ENCODE assay signal across 16 cellular contexts in genomic region chr15:95937128-95937528, GRCh38.
A peak's percentile ranks its signal among the peaks of the same experiment; 100 is the strongest.
DNase-seq lines count a peak whose midpoint lies in the region; FAIRE-seq and TF ChIP-seq lines count a peak whose summit lies in the region.
"Had no signal": no experiment of that assay in that cellular context is flagged by ENCODE, and none has a peak within 500 bp of the region (broad histone marks: within the 10 kb centered on the region; RNA-seq: fewer than 3 reads in every experiment).

No MANE protein-coding gene starts in this region.

- TF ChIP-seq CTCF in fibroblast of mammary gland (conservative IDR thresholded peaks at IDR 0.05; ENCODE audit: control insufficient read depth, insufficient read depth, low read depth, low read length), result no peak

- H3K4me3 ChIP-seq in fibroblast of mammary gland (ENCODE audit: control insufficient read depth, low read depth, low read length), result no peak overlapping the region
- H3K4me3 ChIP-seq: spleen, stomach had no signal

- DNase-seq in ELR (ENCODE audit: low read depth), result peak; percentile 4
- DNase-seq in MV-4-11 (lab: John Stamatoyannopoulos, UW), result peak; percentile 90
- DNase-seq in fibroblast of mammary gland (ENCODE audit: low read depth), result peak; percentile 28
- DNase-seq in renal cortical epithelial cell (ENCODE audit: low read depth), result peak; percentile 7
- no peak for DNase-seq in NCI-H1417 (lab: John Stamatoyannopoulos, UW)
- DNase-seq in CD1c-positive myeloid dendritic cell (ENCODE audit: extremely low spot score), result no peak
- no peak for DNase-seq in frontal cortex (ENCODE audit: low spot score in 2 of 2)
- no peak for DNase-seq in stimulated activated CD4-positive, alpha-beta T cell treated with anti-CD3 and anti-CD28 coated beads, Interleukin-12 subunit alpha, Interleukin-12 subunit beta, amount 100 ng/mL, for 4 hours
- DNase-seq: activated CD4-positive, alpha-beta T cell treated with anti-CD3 and anti-CD28 coated beads, Interleukin-2, amount 50 U/mL, for 1 hour; activated CD8-positive, alpha-beta memory T cell treated with anti-CD3 and anti-CD28 coated beads, Interleukin-2, amount 50 U/mL, for 48 hours; Caco-2; caudate nucleus; left colon; NCI-H187 treated with DMSO at 0.1 percent for 48 hours; spleen; stomach had no signal

- no peak for FAIRE-seq in frontal cortex (lab: Jason Lieb, UNC)

Comparison
In these comparisons a context has a peak if more than half of its experiments do, and no peak if none do; other contexts are left out.
1. DNase-seq: peak in ELR (single experiment), MV-4-11 (single experiment), fibroblast of mammary gland (single experiment) and renal cortical epithelial cell (single experiment); none in NCI-H1417 (0 of 3), CD1c-positive myeloid dendritic cell (single experiment), frontal cortex (0 of 2) and stimulated activated CD4-positive, alpha-beta T cell treated with anti-CD3 and anti-CD28 coated beads, Interleukin-12 subunit alpha, Interleukin-12 subunit beta, amount 100 ng/mL, for 4 hours (single experiment).